Comparison of ENCODE assay signal across 8 cellular contexts in the genomic region with DNA sequence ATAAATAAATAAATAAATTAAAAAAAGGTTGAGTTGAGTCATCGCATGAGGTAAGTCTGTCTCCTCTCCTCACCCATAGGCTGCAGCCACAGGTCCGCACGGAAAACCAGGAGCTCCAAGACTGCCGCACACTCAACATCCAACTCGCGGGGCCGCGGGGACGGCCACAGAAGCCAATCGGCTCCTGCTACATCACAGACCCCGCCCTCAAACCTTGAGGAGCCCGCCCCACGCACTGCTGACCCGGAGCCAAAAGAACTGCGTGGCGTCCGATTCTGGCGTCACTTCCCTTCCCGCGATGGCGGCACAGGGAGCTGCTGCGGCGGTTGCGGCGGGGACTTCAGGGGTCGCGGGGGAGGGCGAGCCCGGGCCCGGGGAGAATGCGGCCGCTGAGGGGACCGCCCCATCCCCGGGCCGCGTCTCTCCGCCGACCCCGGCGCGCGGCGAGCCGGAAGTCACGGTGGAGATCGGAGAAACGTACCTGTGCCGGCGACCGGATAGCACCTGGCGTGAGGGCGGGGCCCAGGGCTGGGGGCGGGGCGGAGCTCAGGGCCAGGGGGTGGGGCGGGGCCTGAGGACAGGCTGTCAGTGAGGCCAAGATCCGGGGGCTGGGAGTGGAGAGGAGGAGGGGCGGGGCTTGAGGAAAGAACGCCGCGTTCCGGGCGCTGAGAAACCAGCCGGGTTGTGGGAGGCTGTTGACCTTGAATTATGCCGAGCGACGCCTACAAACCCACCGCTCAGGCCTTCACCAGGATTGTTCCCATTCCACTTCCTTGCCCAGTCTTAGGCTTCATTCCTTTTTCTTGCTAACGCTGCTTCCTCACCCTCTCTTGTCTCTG. TPM values are rescaled to one million over a fixed set of nuclear protein-coding genes. Genes with fewer than 3 reads are reported as not detected.
DNase-seq lines count a peak whose midpoint lies in the region; ATAC-seq and TF ChIP-seq lines count a peak whose summit lies in the region.

A gene (plus strand): TSS at position 281 of the 839 bp plus-strand sequence. CDS start 18 bp downstream, at position 299.

- H3K27me3 ChIP-seq in GM06990 (replicated peaks; ENCODE audit: control insufficient read depth, insufficient read depth, low read length), result no peaks in the 10 kb centered on the region
- H3K27me3 ChIP-seq in testis, result no peaks in the 10 kb centered on the region

- H3K36me3 Mint-ChIP-seq in activated naive CD4-positive, alpha-beta T cell treated with anti-CD3 and anti-CD28 coated beads, Interleukin-2, amount 50 U/mL, for 24 hours, result no peaks in the 10 kb centered on the region

- no peaks in the 10 kb centered on the region for H3K9me3 Mint-ChIP-seq in activated naive CD4-positive, alpha-beta T cell treated with anti-CD3 and anti-CD28 coated beads, Interleukin-2, amount 50 U/mL, for 24 hours

- peak within 1 kb of the TSS; percentile 95 for H3K27ac Mint-ChIP-seq in activated naive CD4-positive, alpha-beta T cell treated with anti-CD3 and anti-CD28 coated beads, Interleukin-2, amount 50 U/mL, for 24 hours

- TF ChIP-seq CTCF in GM06990 (IDR thresholded peaks at IDR 0.05; ENCODE audit: insufficient read depth, low read length, poor library complexity, severe bottlenecking), result no peak
- TF ChIP-seq CTCF in omental fat pad (IDR thresholded peaks at IDR 0.05), result no peak
- no peak for TF ChIP-seq CTCF in testis (IDR thresholded peaks at IDR 0.05)

- DNase-seq in GM06990 (ENCODE audit: extremely low read depth, insufficient read length) (peak; percentile 93), NCI-H1092 (lab: John Stamatoyannopoulos, UW) (peak; percentile 99), glomerular endothelial cell (ENCODE audit: extremely low read depth, low read depth, low spot score) (peak; percentile 80), omental fat pad (ENCODE audit: low spot score) (peak; percentile 97), testis (peak; percentile 100)

- ATAC-seq in HG02588 (IDR thresholded peaks at IDR 0.05; ENCODE audit: unreplicated experiment) (peak; percentile 88), SK-N-SH treated with all-trans-retinoic acid at 6 μM for 48 hours (peak; percentile 96), omental fat pad (ENCODE audit: low FRiP score) (peak; percentile 95)

- H3K4me3 ChIP-seq in GM06990 (replicated peaks; ENCODE audit: low read depth, low read length), result peak within 1 kb of the TSS; percentile 83
- H3K4me3 ChIP-seq in testis, result peak within 1 kb of the TSS; percentile 78 to 86

- H3K27ac ChIP-seq in testis, result peak within 1 kb of the TSS; percentile 94 to 98

- peaks cover 37% of the 10 kb centered on the region for H3K4me1 ChIP-seq in testis

- intact Hi-C loops in testis (cut with DNase I; ENCODE audit: low total_unique reads), result no loop called here

- H3K27me3 Mint-ChIP-seq in activated naive CD4-positive, alpha-beta T cell treated with anti-CD3 and anti-CD28 coated beads, Interleukin-2, amount 50 U/mL, for 24 hours, result no peaks in the 10 kb centered on the region

- peaks cover 14% of the 10 kb centered on the region for H3K36me3 ChIP-seq in GM06990 (ENCODE audit: control insufficient read depth, insufficient read depth, low read length)
- H3K36me3 ChIP-seq in testis (ENCODE audit: low read depth, missing control alignments), result no peaks in the 10 kb centered on the region

- peak; percentile 3 for TF ChIP-seq POLR2A in testis (IDR thresholded peaks at IDR 0.05)

- peaks cover 13% of the 10 kb centered on the region for H3K4me1 Mint-ChIP-seq in activated naive CD4-positive, alpha-beta T cell treated with anti-CD3 and anti-CD28 coated beads, Interleukin-2, amount 50 U/mL, for 24 hours

- 0% methylated on average over 20 to 59 of the region's 68 CpGs for WGBS in testis, 2 donors

- no peaks in the 10 kb centered on the region for H3K9me3 ChIP-seq in testis

- H3K4me3 Mint-ChIP-seq in activated naive CD4-positive, alpha-beta T cell treated with anti-CD3 and anti-CD28 coated beads, Interleukin-2, amount 50 U/mL, for 24 hours, result peak within 1 kb of the TSS; percentile 94

TF ChIP-seq in SK-N-SH treated with all-trans-retinoic acid at 6 μM for 48 hours, 23 proteins besides CTCF, POLR2A, EP300 and RAD21 (continues in another document):
- TF ChIP-seq ISL1 (CRISPR knock-in tag; IDR thresholded peaks at IDR 0.05), result no peak
- TF ChIP-seq ZNF70 (CRISPR knock-in tag; IDR thresholded peaks at IDR 0.05), result no peak; the same call in 1 of the 2 replicates
- TF ChIP-seq, protein P1, sequence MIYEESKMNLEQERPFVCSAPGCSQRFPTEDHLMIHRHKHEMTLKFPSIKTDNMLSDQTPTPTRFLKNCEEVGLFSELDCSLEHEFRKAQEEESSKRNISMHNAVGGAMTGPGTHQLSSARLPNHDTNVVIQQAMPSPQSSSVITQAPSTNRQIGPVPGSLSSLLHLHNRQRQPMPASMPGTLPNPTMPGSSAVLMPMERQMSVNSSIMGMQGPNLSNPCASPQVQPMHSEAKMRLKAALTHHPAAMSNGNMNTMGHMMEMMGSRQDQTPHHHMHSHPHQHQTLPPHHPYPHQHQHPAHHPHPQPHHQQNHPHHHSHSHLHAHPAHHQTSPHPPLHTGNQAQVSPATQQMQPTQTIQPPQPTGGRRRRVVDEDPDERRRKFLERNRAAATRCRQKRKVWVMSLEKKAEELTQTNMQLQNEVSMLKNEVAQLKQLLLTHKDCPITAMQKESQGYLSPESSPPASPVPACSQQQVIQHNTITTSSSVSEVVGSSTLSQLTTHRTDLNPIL (CRISPR knock-in tag; IDR thresholded peaks at IDR 0.05; ENCODE audit: low read depth), result no peak
- no peak for TF ChIP-seq GLIS3 (CRISPR knock-in tag; IDR thresholded peaks at IDR 0.05)
- no peak for TF ChIP-seq RARB (CRISPR knock-in tag; IDR thresholded peaks at IDR 0.05)
- no peak for TF ChIP-seq ZFP30 (CRISPR knock-in tag; IDR thresholded peaks at IDR 0.05)
- TF ChIP-seq SNAI2 (CRISPR knock-in tag; IDR thresholded peaks at IDR 0.05), result no peak
- no peak for TF ChIP-seq TOX (CRISPR knock-in tag; IDR thresholded peaks at IDR 0.05; ENCODE audit: borderline replicate concordance)
- TF ChIP-seq ZFP3 (CRISPR knock-in tag; IDR thresholded peaks at IDR 0.05), result no peak
- TF ChIP-seq, protein P2, sequence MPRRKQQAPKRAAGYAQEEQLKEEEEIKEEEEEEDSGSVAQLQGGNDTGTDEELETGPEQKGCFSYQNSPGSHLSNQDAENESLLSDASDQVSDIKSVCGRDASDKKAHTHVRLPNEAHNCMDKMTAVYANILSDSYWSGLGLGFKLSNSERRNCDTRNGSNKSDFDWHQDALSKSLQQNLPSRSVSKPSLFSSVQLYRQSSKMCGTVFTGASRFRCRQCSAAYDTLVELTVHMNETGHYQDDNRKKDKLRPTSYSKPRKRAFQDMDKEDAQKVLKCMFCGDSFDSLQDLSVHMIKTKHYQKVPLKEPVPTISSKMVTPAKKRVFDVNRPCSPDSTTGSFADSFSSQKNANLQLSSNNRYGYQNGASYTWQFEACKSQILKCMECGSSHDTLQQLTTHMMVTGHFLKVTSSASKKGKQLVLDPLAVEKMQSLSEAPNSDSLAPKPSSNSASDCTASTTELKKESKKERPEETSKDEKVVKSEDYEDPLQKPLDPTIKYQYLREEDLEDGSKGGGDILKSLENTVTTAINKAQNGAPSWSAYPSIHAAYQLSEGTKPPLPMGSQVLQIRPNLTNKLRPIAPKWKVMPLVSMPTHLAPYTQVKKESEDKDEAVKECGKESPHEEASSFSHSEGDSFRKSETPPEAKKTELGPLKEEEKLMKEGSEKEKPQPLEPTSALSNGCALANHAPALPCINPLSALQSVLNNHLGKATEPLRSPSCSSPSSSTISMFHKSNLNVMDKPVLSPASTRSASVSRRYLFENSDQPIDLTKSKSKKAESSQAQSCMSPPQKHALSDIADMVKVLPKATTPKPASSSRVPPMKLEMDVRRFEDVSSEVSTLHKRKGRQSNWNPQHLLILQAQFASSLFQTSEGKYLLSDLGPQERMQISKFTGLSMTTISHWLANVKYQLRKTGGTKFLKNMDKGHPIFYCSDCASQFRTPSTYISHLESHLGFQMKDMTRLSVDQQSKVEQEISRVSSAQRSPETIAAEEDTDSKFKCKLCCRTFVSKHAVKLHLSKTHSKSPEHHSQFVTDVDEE (CRISPR knock-in tag; IDR thresholded peaks at IDR 0.05), result no peak
- no peak for TF ChIP-seq BACH2 (CRISPR knock-in tag; IDR thresholded peaks at IDR 0.05; ENCODE audit: borderline replicate concordance)
- TF ChIP-seq, protein P3, sequence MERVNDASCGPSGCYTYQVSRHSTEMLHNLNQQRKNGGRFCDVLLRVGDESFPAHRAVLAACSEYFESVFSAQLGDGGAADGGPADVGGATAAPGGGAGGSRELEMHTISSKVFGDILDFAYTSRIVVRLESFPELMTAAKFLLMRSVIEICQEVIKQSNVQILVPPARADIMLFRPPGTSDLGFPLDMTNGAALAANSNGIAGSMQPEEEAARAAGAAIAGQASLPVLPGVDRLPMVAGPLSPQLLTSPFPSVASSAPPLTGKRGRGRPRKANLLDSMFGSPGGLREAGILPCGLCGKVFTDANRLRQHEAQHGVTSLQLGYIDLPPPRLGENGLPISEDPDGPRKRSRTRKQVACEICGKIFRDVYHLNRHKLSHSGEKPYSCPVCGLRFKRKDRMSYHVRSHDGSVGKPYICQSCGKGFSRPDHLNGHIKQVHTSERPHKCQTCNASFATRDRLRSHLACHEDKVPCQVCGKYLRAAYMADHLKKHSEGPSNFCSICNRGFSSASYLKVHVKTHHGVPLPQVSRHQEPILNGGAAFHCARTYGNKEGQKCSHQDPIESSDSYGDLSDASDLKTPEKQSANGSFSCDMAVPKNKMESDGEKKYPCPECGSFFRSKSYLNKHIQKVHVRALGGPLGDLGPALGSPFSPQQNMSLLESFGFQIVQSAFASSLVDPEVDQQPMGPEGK (CRISPR knock-in tag; IDR thresholded peaks at IDR 0.05; ENCODE audit: borderline replicate concordance), result no peak
- TF ChIP-seq, protein P4, sequence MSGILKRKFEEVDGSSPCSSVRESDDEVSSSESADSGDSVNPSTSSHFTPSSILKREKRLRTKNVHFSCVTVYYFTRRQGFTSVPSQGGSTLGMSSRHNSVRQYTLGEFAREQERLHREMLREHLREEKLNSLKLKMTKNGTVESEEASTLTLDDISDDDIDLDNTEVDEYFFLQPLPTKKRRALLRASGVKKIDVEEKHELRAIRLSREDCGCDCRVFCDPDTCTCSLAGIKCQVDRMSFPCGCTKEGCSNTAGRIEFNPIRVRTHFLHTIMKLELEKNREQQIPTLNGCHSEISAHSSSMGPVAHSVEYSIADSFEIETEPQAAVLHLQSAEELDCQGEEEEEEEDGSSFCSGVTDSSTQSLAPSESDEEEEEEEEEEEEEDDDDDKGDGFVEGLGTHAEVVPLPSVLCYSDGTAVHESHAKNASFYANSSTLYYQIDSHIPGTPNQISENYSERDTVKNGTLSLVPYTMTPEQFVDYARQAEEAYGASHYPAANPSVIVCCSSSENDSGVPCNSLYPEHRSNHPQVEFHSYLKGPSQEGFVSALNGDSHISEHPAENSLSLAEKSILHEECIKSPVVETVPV (CRISPR knock-in tag; IDR thresholded peaks at IDR 0.05), result no peak
- no peak for TF ChIP-seq TCF4 (CRISPR knock-in tag; IDR thresholded peaks at IDR 0.05; ENCODE audit: borderline replicate concordance)
- TF ChIP-seq OSR1 (CRISPR knock-in tag; IDR thresholded peaks at IDR 0.05), result no peak

RNA-seq across cellular contexts. Expression of the gene that starts here (rescaled TPM):
- total RNA-seq in glomerular endothelial cell (29.1 and 32.6 TPM in 2 replicates), omental fat pad (10 to 100 TPM; 39.4 to 72.2 (median 49.1) TPM), testis (100 to 1,000 TPM in 1 of 2 donors, 10 to 100 TPM in 1; 96.9 to 111 TPM)
- polyA plus RNA-seq in testis (ENCODE audit: insufficient read depth, low read depth, low replicate concordance), result 86.0 TPM

Comparison
In these comparisons a context has a peak if more than half of its experiments do, and no peak if none do; other contexts are left out.
1. Peak in every context shown above with its lines: DNase-seq, ATAC-seq, H3K4me3 ChIP-seq and H3K27ac ChIP-seq.